Comparison of ENCODE assay signal across 1 cellular context in genomic region chr1:190084552-190084951, GRCh38.
TF ChIP-seq lines count a peak whose summit lies in the region.

No MANE protein-coding gene starts in this region.

TF ChIP-seq in IMR-90, 13 proteins besides CTCF, POLR2A, EP300 and RAD21 (continued from another document):
- TF ChIP-seq CHD1 (IDR thresholded peaks at IDR 0.05; ENCODE audit: low read depth, low read length) (no peak), SMC3 (IDR thresholded peaks at IDR 0.05; ENCODE audit: low read depth, low read length) (no peak), NFE2L2 (IDR thresholded peaks at IDR 0.05; ENCODE audit: low read depth, low read length) (no peak)
